1 cellular context compared by ENCODE assay signal in the genomic region with DNA sequence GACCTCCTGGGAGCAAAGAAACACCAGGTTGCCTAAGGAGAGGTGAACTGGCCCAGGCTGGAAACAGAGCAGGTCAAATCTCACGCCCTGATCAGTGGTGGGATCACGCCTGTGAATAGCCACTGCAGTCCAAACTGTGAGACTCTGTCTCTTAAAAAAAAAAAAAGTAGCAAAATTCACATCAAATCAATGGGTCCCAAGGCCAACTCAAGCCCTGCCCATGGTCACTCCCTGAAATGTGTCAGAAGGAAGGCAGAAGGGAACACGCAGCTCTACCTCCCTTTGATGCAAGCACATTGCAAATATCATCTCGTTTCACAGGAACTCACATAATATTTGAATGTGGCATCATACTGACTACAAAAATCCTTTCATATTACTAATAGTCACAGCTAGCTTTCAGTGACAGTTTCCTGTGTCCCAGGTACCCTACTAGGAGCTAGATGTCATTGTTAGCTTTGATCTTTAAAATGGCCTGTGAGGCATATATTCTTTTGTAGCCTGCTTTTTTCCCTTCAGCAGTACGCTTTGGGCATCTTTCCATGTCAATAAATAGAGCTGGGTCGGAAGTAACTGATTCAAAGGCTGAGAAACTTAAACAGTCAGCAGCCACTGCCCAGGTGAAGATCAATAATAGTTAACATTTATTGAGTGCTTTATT.
TF ChIP-seq lines count a peak whose summit lies in the region.

No MANE protein-coding gene starts in this region.

TF ChIP-seq in WTC11, 78 proteins besides CTCF, POLR2A, EP300 and RAD21 (continued from another document):
- TF ChIP-seq, protein P1, sequence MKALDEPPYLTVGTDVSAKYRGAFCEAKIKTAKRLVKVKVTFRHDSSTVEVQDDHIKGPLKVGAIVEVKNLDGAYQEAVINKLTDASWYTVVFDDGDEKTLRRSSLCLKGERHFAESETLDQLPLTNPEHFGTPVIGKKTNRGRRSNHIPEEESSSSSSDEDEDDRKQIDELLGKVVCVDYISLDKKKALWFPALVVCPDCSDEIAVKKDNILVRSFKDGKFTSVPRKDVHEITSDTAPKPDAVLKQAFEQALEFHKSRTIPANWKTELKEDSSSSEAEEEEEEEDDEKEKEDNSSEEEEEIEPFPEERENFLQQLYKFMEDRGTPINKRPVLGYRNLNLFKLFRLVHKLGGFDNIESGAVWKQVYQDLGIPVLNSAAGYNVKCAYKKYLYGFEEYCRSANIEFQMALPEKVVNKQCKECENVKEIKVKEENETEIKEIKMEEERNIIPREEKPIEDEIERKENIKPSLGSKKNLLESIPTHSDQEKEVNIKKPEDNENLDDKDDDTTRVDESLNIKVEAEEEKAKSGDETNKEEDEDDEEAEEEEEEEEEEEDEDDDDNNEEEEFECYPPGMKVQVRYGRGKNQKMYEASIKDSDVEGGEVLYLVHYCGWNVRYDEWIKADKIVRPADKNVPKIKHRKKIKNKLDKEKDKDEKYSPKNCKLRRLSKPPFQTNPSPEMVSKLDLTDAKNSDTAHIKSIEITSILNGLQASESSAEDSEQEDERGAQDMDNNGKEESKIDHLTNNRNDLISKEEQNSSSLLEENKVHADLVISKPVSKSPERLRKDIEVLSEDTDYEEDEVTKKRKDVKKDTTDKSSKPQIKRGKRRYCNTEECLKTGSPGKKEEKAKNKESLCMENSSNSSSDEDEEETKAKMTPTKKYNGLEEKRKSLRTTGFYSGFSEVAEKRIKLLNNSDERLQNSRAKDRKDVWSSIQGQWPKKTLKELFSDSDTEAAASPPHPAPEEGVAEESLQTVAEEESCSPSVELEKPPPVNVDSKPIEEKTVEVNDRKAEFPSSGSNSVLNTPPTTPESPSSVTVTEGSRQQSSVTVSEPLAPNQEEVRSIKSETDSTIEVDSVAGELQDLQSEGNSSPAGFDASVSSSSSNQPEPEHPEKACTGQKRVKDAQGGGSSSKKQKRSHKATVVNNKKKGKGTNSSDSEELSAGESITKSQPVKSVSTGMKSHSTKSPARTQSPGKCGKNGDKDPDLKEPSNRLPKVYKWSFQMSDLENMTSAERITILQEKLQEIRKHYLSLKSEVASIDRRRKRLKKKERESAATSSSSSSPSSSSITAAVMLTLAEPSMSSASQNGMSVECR (CRISPR knock-in tag; IDR thresholded peaks at IDR 0.05; ENCODE audit: borderline replicate concordance), result no peak
- TF ChIP-seq ETV6 (CRISPR knock-in tag; IDR thresholded peaks at IDR 0.05) (no peak), ATF1 (CRISPR knock-in tag; IDR thresholded peaks at IDR 0.05) (no peak), ELF4 (CRISPR knock-in tag; IDR thresholded peaks at IDR 0.05; ENCODE audit: low read depth) (no peak), EMX1 (CRISPR knock-in tag; IDR thresholded peaks at IDR 0.05) (no peak), ZNF512 (CRISPR knock-in tag; IDR thresholded peaks at IDR 0.05; ENCODE audit: borderline replicate concordance) (no peak), GTF2I (CRISPR knock-in tag; conservative IDR thresholded peaks at IDR 0.05) (no peak), NR1H2 (CRISPR knock-in tag; IDR thresholded peaks at IDR 0.05) (no peak)
TF ChIP-seq in WTC11: peak in this region for 2.
